Comparison of ENCODE assay signal across 8 cellular contexts in the genomic region with DNA sequence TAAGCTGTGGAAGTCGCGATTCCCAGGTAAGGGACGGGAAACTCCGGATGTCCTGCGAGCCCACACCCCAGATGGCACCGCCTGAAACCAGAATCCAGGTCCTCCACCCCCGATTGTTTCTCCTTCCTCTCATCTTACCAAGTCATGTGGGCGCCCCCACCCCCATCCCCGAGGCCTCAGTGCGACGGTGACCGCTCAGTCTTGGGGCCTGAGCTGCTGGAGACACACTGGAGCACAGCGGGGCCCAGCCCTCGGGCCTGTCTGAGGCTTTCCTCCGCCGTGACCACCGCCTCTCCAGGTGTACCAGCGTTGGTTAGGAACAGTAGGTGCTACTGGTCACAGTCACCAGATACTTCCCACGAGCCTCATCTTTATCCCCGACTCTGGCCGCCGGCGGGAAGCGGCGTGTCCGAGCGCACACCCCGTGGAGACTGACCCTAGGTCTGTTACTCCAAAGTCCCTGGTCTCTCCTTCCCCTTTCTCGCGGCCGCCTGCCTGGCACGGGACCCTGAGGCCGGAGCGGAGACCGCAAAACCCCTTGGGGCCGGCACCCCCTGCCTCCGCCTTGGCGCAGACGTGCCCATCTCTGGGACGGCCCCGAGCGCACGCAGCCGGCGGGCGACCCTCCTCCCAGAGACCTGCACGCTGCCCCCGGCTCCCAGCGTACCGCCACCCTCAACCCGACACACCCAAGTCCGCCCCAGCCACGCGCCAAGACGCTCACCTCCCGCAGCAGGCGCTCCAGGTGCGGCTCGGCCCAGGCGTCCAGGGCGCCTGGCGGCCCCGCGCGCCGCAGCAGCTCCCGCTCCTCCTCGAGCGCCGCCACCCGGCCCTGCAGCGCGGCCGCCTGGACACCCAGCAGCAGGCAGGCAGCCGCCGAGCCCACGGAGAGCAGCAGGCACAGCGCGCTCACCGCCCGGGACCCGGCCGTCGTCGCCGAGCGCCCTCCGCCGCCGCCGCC. TPM values are rescaled to one million over a fixed set of nuclear protein-coding genes. Genes with fewer than 3 reads are reported as not detected.
DNase-seq lines count a peak whose midpoint lies in the region; ATAC-seq and TF ChIP-seq lines count a peak whose summit lies in the region.

No MANE protein-coding gene starts in this region.

- no peak overlapping the region for H2BK12ac ChIP-seq in trophoblast cell (ENCODE audit: low read length)

- ATAC-seq in GM21576 (IDR thresholded peaks at IDR 0.05; ENCODE audit: unreplicated experiment): peak; percentile 26
- peak; percentile 46 for ATAC-seq in Right ventricle myocardium superior (ENCODE audit: poor library complexity)
- no peak for ATAC-seq in HG03196 (IDR thresholded peaks at IDR 0.05; ENCODE audit: unreplicated experiment)
- ATAC-seq in HG02588 (IDR thresholded peaks at IDR 0.05; ENCODE audit: unreplicated experiment): no peak

- H4K91ac ChIP-seq in trophoblast cell (ENCODE audit: low read depth, low read length): no peak overlapping the region

- H3K79me2 ChIP-seq in trophoblast cell (ENCODE audit: control insufficient read depth, insufficient read depth, low read length, poor library complexity): no peaks in the 10 kb centered on the region

- DNase-seq in AG04450 (ENCODE audit: low read depth, low spot score) (no peak), Right ventricle myocardium superior (peak; percentile 66), trophoblast cell (peak; percentile 15 to 45), cerebellum (ENCODE audit: low spot score) (no peak)
- peak; percentile 9 to 10 for DNase-seq in activated CD4-positive, alpha-beta T cell treated with anti-CD3 and anti-CD28 coated beads, Interleukin-2, amount 50 U/mL, for 48 hours

- H3K9ac ChIP-seq in trophoblast cell (ENCODE audit: low read length): no peak overlapping the region

- H3K9me3 ChIP-seq in AG04450 (ENCODE audit: control insufficient read depth, insufficient read depth, low read length) (peaks cover 13% of the 10 kb centered on the region), trophoblast cell (ENCODE audit: insufficient read depth, low read depth, low read length) (peaks cover 8% of the 10 kb centered on the region)

- H3K27me3 ChIP-seq in AG04450 (ENCODE audit: control insufficient read depth, insufficient read depth, low read length) (peaks cover 40% of the 10 kb centered on the region), trophoblast cell (ENCODE audit: insufficient read depth, low read length) (peaks cover 17% of the 10 kb centered on the region)

- H3K36me3 ChIP-seq in trophoblast cell (ENCODE audit: control insufficient read depth in 1 of 2, insufficient read depth in 2 of 2, low read length in 2 of 2): no peaks in the 10 kb centered on the region

- no peak for TF ChIP-seq CTCF in AG04450 (IDR thresholded peaks at IDR 0.05; ENCODE audit: low read depth, low read length)

- POLR2A ChIA-PET in AG04450 (lab: Yijun Ruan, JAX): interaction anchor here (0.5 to 0.6 kb wide), 2 partner anchors 11 to 129 kb away, joined by 3 read pairs; no protein-coding TSS in a partner anchor

- H3K4me3 ChIP-seq in AG04450 (ENCODE audit: low read depth, low read length): peak overlapping the region; percentile 46
- peak overlapping the region; percentile 62 for H3K4me3 ChIP-seq in trophoblast cell (ENCODE audit: low read depth, low read length)

- H3K79me1 ChIP-seq in trophoblast cell (ENCODE audit: low read length): no peaks in the 10 kb centered on the region

- peak overlapping the region; percentile 7 for H3K14ac ChIP-seq in trophoblast cell (ENCODE audit: low read length)

- H3K4me1 ChIP-seq in trophoblast cell (ENCODE audit: control insufficient read depth in 1 of 2, insufficient read depth in 2 of 2, low read length in 2 of 2): peaks cover 6 to 10% of the 10 kb centered on the region in 2 experiments

- no peak overlapping the region for H3K23ac ChIP-seq in trophoblast cell (ENCODE audit: low read length)

- no peak overlapping the region for H2BK120ac ChIP-seq in trophoblast cell (ENCODE audit: insufficient read depth, low read length, poor library complexity)

- no peak overlapping the region for H2BK5ac ChIP-seq in trophoblast cell (ENCODE audit: low read depth, low read length, poor library complexity)

- H3K18ac ChIP-seq in trophoblast cell (ENCODE audit: low read length): no peak overlapping the region

- WGBS in trophoblast cell (ENCODE audit: extremely low coverage, insufficient coverage, insufficient read length): no CpG with 5 or more reads among the region's 91 CpGs

- no peak overlapping the region for H2AK5ac ChIP-seq in trophoblast cell (ENCODE audit: low read length)

- H4K12ac ChIP-seq in trophoblast cell (ENCODE audit: low read depth, low read length): no peak overlapping the region

- H3K27ac ChIP-seq in AG04450 (ENCODE audit: low read depth, low read length) (no peak overlapping the region), trophoblast cell (ENCODE audit: low read depth, low read length) (no peak overlapping the region)

- H4K8ac ChIP-seq in trophoblast cell (ENCODE audit: low read depth, low read length): no peak overlapping the region

- no peak overlapping the region for H2AFZ ChIP-seq in trophoblast cell (ENCODE audit: insufficient read depth, low read length, poor library complexity)

- H3K4ac ChIP-seq in trophoblast cell (ENCODE audit: low read depth, low read length): no peak overlapping the region

- H3K4me2 ChIP-seq in trophoblast cell (ENCODE audit: low read length): peak overlapping the region; percentile 82

- CTCF ChIA-PET in AG04450 (lab: Charles Lee): interaction anchor here (1.2 to 2.8 kb wide), 5 partner anchors 12 to 354 kb away, joined by 4 to 15 read pairs (median 6); no protein-coding TSS in a partner anchor

- intact Hi-C loops in Right ventricle myocardium superior (cut with DNase I): loop anchor here (2.0 kb wide), 1 partner anchor 309 kb away; no protein-coding TSS in a partner anchor

RNA-seq across cellular contexts. Expression of a gene that starts 0.7 kb away (rescaled TPM):
- polyA plus RNA-seq in AG04450 (2011; rRNA removed): not detected in 2 replicates
- polyA minus RNA-seq in AG04450 (2011; rRNA and poly(A)+ RNA removed): not detected in 2 replicates
- total RNA-seq in Right ventricle myocardium superior (18.8 TPM), cerebellum (4.5 TPM)
- polyA plus RNA-seq in trophoblast cell (2013): 0.73 and 1.0 TPM in 2 replicates

RNA-seq across cellular contexts. Expression of a gene that starts 37.4 kb away (rescaled TPM):
- polyA plus RNA-seq in AG04450 (2011; rRNA removed): 21.1 and 30.7 TPM in 2 replicates
- 18.0 and 27.9 TPM in 2 replicates for polyA minus RNA-seq in AG04450 (2011; rRNA and poly(A)+ RNA removed)
- total RNA-seq in Right ventricle myocardium superior: 23.2 TPM
- 9.8 and 10.2 TPM in 2 replicates for polyA plus RNA-seq in trophoblast cell (2013)
- 92.5 TPM for total RNA-seq in cerebellum

Comparison
In these comparisons a context has a peak if more than half of its experiments do, and no peak if none do; other contexts are left out.
1. DNase-seq: peak in activated CD4-positive, alpha-beta T cell treated with anti-CD3 and anti-CD28 coated beads, Interleukin-2, amount 50 U/mL, for 48 hours (2 of 2), Right ventricle myocardium superior (single experiment) and trophoblast cell (2 of 2); none in AG04450 (single experiment) and cerebellum (single experiment).
2. ATAC-seq: peak in GM21576 (single experiment) and Right ventricle myocardium superior (single experiment); none in HG03196 (single experiment) and HG02588 (single experiment).